ENCODE assay signal across 10 cellular contexts in genomic region chr3:195892355-195893120, GRCh38. TPM values are rescaled to one million over a fixed set of nuclear protein-coding genes. Genes with fewer than 3 reads are reported as not detected.
DNase-seq lines count a peak whose midpoint lies in the region; ATAC-seq and TF ChIP-seq lines count a peak whose summit lies in the region.
"Had no signal": no experiment of that assay in that cellular context is flagged by ENCODE, and none has a peak within 500 bp of the region (broad histone marks: within the 10 kb centered on the region; RNA-seq: fewer than 3 reads in every experiment).

No MANE protein-coding gene starts in this region.

- H3K9ac ChIP-seq in muscle layer of colon (ENCODE audit: low read length): no peak overlapping the region

- no peak for ATAC-seq in GM21381 (IDR thresholded peaks at IDR 0.05; ENCODE audit: unreplicated experiment)
- ATAC-seq: A549 had no signal

- H3K27ac ChIP-seq in epithelial cell of prostate (peak overlapping the region; percentile 96), muscle layer of colon (ENCODE audit: low read depth, low read length) (peak overlapping the region; percentile 45), vagina (peak overlapping the region; percentile 24)
- H3K27ac ChIP-seq: A549, SK-N-MC had no signal

- intact Hi-C loops in vagina (cut with DNase I): no loop called here

- H3K4me1 ChIP-seq in muscle layer of colon (ENCODE audit: insufficient read depth, low read length) (peaks cover 49% of the 10 kb centered on the region), vagina (peaks cover 56% of the 10 kb centered on the region)

- DNase-seq in NCI-H2227 (lab: John Stamatoyannopoulos, UW; ENCODE audit: unreplicated experiment): peak; percentile 61
- no peak for DNase-seq in NCI-H2227 treated with DMSO at 0.1 percent for 48 hours (lab: John Stamatoyannopoulos, UW)
- DNase-seq in epithelial cell of prostate (ENCODE audit: low read depth, low spot score): no peak
- no peak for DNase-seq in vagina (ENCODE audit: extremely low spot score in 2 of 2)
- no peak for DNase-seq in COLO829 (ENCODE audit: low spot score)
- DNase-seq in foreskin melanocyte: no peak

- H3K36me3 ChIP-seq in muscle layer of colon (ENCODE audit: insufficient read depth, low read length) (no peaks in the 10 kb centered on the region), vagina (peaks cover 0 to 10% of the 10 kb centered on the region in 2 donors)

- TF ChIP-seq POLR2A in vagina (IDR thresholded peaks at IDR 0.05): no peak

- H3K4me3 ChIP-seq in muscle layer of colon (ENCODE audit: low read depth in 1 of 2, low read length in 2 of 2): peak overlapping the region; percentile 21 to 22
- H3K4me3 ChIP-seq in vagina: peak overlapping the region; percentile 28 to 29
- H3K4me3 ChIP-seq: A549, SK-N-MC had no signal

- H3K27me3 ChIP-seq in muscle layer of colon (ENCODE audit: control insufficient read depth in 1 of 2, insufficient read depth in 2 of 2, low read length in 2 of 2) (no peaks in the 10 kb centered on the region), vagina (no peaks in the 10 kb centered on the region)

- H3K9me3 ChIP-seq in muscle layer of colon (ENCODE audit: low read length): no peaks in the 10 kb centered on the region
- H3K9me3 ChIP-seq in vagina: no peaks in the 10 kb centered on the region
- H3K9me3 ChIP-seq: A549 had no signal

- TF ChIP-seq CTCF in vagina (IDR thresholded peaks at IDR 0.05): no peak

RNA-seq across cellular contexts. Expression of gene TNK2, which starts 15.8 kb away (rescaled TPM):
- 41.5 TPM for total RNA-seq in vagina

Comparison
In these comparisons a context has a peak if more than half of its experiments do, and no peak if none do; other contexts are left out.
1. H3K27ac ChIP-seq: peak in every context shown above with its lines; median percentile 96 in epithelial cell of prostate; 45 in muscle layer of colon; 24 in vagina.